In genomic region chr1:69320679-69321310, GRCh38 we compare ENCODE assay signal across 1 cellular context.
TF ChIP-seq lines count a peak whose summit lies in the region.

No MANE protein-coding gene starts in this region.

TF ChIP-seq in WTC11, 78 proteins besides CTCF, POLR2A, EP300 and RAD21 (continued from another document):
- no peak for TF ChIP-seq ESRRA (CRISPR knock-in tag; IDR thresholded peaks at IDR 0.05; ENCODE audit: borderline replicate concordance)
- TF ChIP-seq HMGA2 (CRISPR knock-in tag; IDR thresholded peaks at IDR 0.05) = no peak
